In the genomic region with DNA sequence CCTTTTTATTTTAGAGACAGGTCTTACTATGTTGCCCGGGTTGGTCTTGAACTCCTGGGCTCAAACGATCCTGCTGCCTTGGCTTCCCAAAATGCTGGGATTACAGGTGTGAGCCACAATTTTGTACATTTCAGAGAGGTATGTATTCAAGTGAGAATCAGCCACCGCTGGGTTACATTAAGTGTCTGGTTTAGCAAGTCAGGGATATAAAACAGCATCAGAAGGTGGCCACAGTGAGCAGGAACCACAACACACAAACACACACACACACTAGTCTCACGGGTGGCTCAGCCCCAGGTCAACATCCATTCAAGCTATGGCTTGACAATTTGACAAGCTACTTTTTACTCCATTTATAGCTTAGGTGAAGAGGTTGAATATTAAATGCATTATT, we compare ENCODE assay signal across 25 cellular contexts. TPM values are rescaled to one million over a fixed set of nuclear protein-coding genes. Genes with fewer than 3 reads are reported as not detected.
DNase-seq lines count a peak whose midpoint lies in the region; ATAC-seq and TF ChIP-seq lines count a peak whose summit lies in the region.
"Had no signal": no experiment of that assay in that cellular context is flagged by ENCODE, and none has a peak within 500 bp of the region (broad histone marks: within the 10 kb centered on the region; RNA-seq: fewer than 3 reads in every experiment).

No MANE protein-coding gene starts in this region.

- no peaks in the 10 kb centered on the region for H3K27me3 ChIP-seq in PC-3 (ENCODE audit: low read length)
- H3K27me3 ChIP-seq in mammary epithelial cell (ENCODE audit: insufficient read depth, low read length) = no peaks in the 10 kb centered on the region
- H3K27me3 ChIP-seq in foreskin keratinocyte = no peaks in the 10 kb centered on the region
- H3K27me3 ChIP-seq in MM.1S (replicated peaks; ENCODE audit: insufficient read depth, low read length) = peaks cover 76% of the 10 kb centered on the region
- H3K27me3 ChIP-seq: BLaER1, Peyer's patch had no signal

- WGBS in mammary epithelial cell (ENCODE audit: low coverage, missing lambda C conversion rate) = 21% methylated on average over 4 of the region's 4 CpGs

- H3K4me1 ChIP-seq in PC-3 (ENCODE audit: insufficient read depth, low read length) (peaks cover 38% of the 10 kb centered on the region), mammary epithelial cell (ENCODE audit: insufficient read depth, low read length) (peaks cover 33% of the 10 kb centered on the region), foreskin keratinocyte (peaks cover 35% of the 10 kb centered on the region), MM.1S (ENCODE audit: low read length) (no peaks in the 10 kb centered on the region)
- H3K4me1 ChIP-seq: BLaER1, Peyer's patch had no signal

- H4K20me1 ChIP-seq in PC-3 (ENCODE audit: low read length) = no peaks in the 10 kb centered on the region
- H4K20me1 ChIP-seq in mammary epithelial cell (ENCODE audit: insufficient read depth, low read length) = no peaks in the 10 kb centered on the region
- no peaks in the 10 kb centered on the region for H4K20me1 ChIP-seq in MM.1S (ENCODE audit: insufficient read depth, low read length)
- H4K20me1 ChIP-seq: BLaER1 had no signal

- H3K9me3 ChIP-seq in PC-3 (ENCODE audit: low read length) = no peaks in the 10 kb centered on the region
- no peaks in the 10 kb centered on the region for H3K9me3 ChIP-seq in mammary epithelial cell (replicated peaks; ENCODE audit: insufficient read depth, low read length)
- H3K9me3 ChIP-seq in MM.1S (replicated peaks; ENCODE audit: insufficient read depth, low read length) = no peaks in the 10 kb centered on the region
- H3K9me3 ChIP-seq: BLaER1, Peyer's patch had no signal

- POLR2A ChIA-PET in PC-3 (lab: Charles Lee; ENCODE audit: unreplicated experiment) = interaction anchor here (0.6 kb wide), 1 partner anchor 84 kb away, joined by 3 read pairs; no protein-coding TSS in a partner anchor

- H2AFZ ChIP-seq in PC-3 (ENCODE audit: low read length) (no peak overlapping the region), mammary epithelial cell (ENCODE audit: low read depth, low read length) (no peak overlapping the region), MM.1S (ENCODE audit: low read length) (no peak overlapping the region)

- no peaks in the 10 kb centered on the region for H3K27me3 Mint-ChIP-seq in Calu3 (ENCODE audit: unreplicated experiment)

- no peak for DNase-seq in Calu3
- DNase-seq in PC-3 = peak; percentile 59
- DNase-seq in mammary epithelial cell = peak; percentile 52
- DNase-seq in foreskin keratinocyte = peak in 1 of 2 donors; percentile 43
- DNase-seq in NCI-H446 (lab: John Stamatoyannopoulos, UW) = no peak
- no peak for DNase-seq in MM.1S
- no peak for DNase-seq in NCI-H187 (lab: John Stamatoyannopoulos, UW)
- no peak for DNase-seq in NCI-H2081 treated with DMSO at 0.1 percent for 48 hours (lab: John Stamatoyannopoulos, UW)
- DNase-seq: CD4-positive, alpha-beta T cell; IMR-90; KG1; NCI-H1092; NCI-H1417 treated with DMSO at 0.1 percent for 48 hours; NCI-H1694 treated with DMSO at 0.1 percent for 48 hours; NCI-H2171 treated with DMSO at 0.1 percent for 48 hours; NCI-H446 treated with DMSO at 0.1 percent for 48 hours; NCI-H526; Peyer's patch had no signal

- H3F3A ChIP-seq in PC-3 (ENCODE audit: low read length, unreplicated experiment) (peaks cover 17% of the 10 kb centered on the region), MM.1S (ENCODE audit: insufficient read depth, low read length) (no peaks in the 10 kb centered on the region)

- peak overlapping the region; percentile 66 for H3K4me2 ChIP-seq in PC-3 (ENCODE audit: low read length)
- H3K4me2 ChIP-seq in mammary epithelial cell (ENCODE audit: insufficient read depth, low read depth, low read length) = peak overlapping the region; percentile 39
- H3K4me2 ChIP-seq in MM.1S (ENCODE audit: low read depth, low read length) = no peak overlapping the region
- H3K4me2 ChIP-seq: BLaER1 had no signal

- CTCF ChIA-PET in Calu3 (lab: Charles Lee) = interaction anchor here (1.2 kb wide), 1 partner anchor 37 kb away, joined by 6 read pairs; the partner anchor contains the start of gene KLK6
- CTCF ChIA-PET in PC-3 (lab: Charles Lee) = interaction anchor here (1.1 to 1.9 kb wide), 2 partner anchors 11 to 84 kb away, joined by 6 to 18 read pairs; no protein-coding TSS in a partner anchor
- CTCF ChIA-PET in mammary epithelial cell (lab: Charles Lee; ENCODE audit: low non-redundant PET) = no interaction called here

- peak overlapping the region; percentile 59 for H3K27ac Mint-ChIP-seq in Calu3 (ENCODE audit: unreplicated experiment)
- H3K27ac Mint-ChIP-seq: CD4-positive, alpha-beta T cell; T-helper 1 cell treated with Interleukin-12 subunit alpha and Interleukin-12 subunit beta and Interleukin-4 antibody, amounts not matched to agents 30 μg/mL and 1 μg/mL, for 36 hours had no signal

- H3K36me3 ChIP-seq in PC-3 (ENCODE audit: low read depth, low read length) (no peaks in the 10 kb centered on the region), mammary epithelial cell (ENCODE audit: insufficient read depth, low read length) (no peaks in the 10 kb centered on the region), MM.1S (replicated peaks; ENCODE audit: insufficient read depth, low read length) (no peaks in the 10 kb centered on the region)
- H3K36me3 ChIP-seq: BLaER1, Peyer's patch had no signal

- TF ChIP-seq CTCF in Calu3 (IDR thresholded peaks at IDR 0.05; ENCODE audit: unreplicated experiment) (no peak), PC-3 (conservative IDR thresholded peaks at IDR 0.05; ENCODE audit: low read depth, low read length) (peak; percentile 45; the same call in 1 of the 2 replicates), mammary epithelial cell (conservative IDR thresholded peaks at IDR 0.05 in 1 of 2, IDR thresholded peaks at IDR 0.05 in 1 of 2; ENCODE audit: extremely low read depth in 1 of 2, insufficient read depth in 1 of 2, low read depth in 1 of 2, low read length in 2 of 2) (no peak), foreskin keratinocyte (conservative IDR thresholded peaks at IDR 0.05) (peak; percentile 20), MM.1S (IDR thresholded peaks at IDR 0.05; ENCODE audit: low read length) (no peak)

- H3K4me3 ChIP-seq in PC-3 (ENCODE audit: low read length) (no peak overlapping the region), mammary epithelial cell (replicated peaks in 1 of 3; ENCODE audit: insufficient read depth in 1 of 3, low read depth in 2 of 3, low read length in 3 of 3) (no peak overlapping the region), MM.1S (ENCODE audit: low read length) (no peak overlapping the region)
- H3K4me3 ChIP-seq: BLaER1, Peyer's patch had no signal

- intact Hi-C loops in Calu3 (cut with micrococcal nuclease; ENCODE audit: unreplicated experiment) = loop anchor here (2.0 kb wide), 1 partner anchor 36 kb away; the partner anchor contains the start of gene KLK6
- intact Hi-C loops in PC-3 (cut with micrococcal nuclease) = loop anchor here (2.0 kb wide), 1 partner anchor 46 kb away; no protein-coding TSS in a partner anchor
- intact Hi-C loops in mammary epithelial cell (cut with micrococcal nuclease) = loop anchor here (1.0 to 2.0 kb wide), 4 partner anchors 11 to 60 kb away; partner anchors contain the start of genes KLK5 and KLK6

- H3K9ac ChIP-seq in PC-3 (ENCODE audit: low read length) (peak overlapping the region; percentile 48), mammary epithelial cell (ENCODE audit: insufficient read depth, low read length) (peak overlapping the region; percentile 67), MM.1S (ENCODE audit: low read length) (no peak overlapping the region)
- H3K9ac ChIP-seq: BLaER1 had no signal

- H3K4me1 Mint-ChIP-seq in Calu3 (ENCODE audit: low read depth, unreplicated experiment) = peaks cover 43% of the 10 kb centered on the region

- H3K36me3 Mint-ChIP-seq in Calu3 (ENCODE audit: insufficient read depth, unreplicated experiment) = peaks cover 14% of the 10 kb centered on the region

- H3K9me3 Mint-ChIP-seq in Calu3 (ENCODE audit: low read depth, unreplicated experiment) = no peaks in the 10 kb centered on the region
- H3K9me3 Mint-ChIP-seq: CD4-positive, alpha-beta T cell; T-helper 1 cell treated with Interleukin-12 subunit alpha and Interleukin-12 subunit beta and Interleukin-4 antibody, amounts not matched to agents 30 μg/mL and 1 μg/mL, for 36 hours had no signal

- H3K4me3 Mint-ChIP-seq in Calu3 (ENCODE audit: low read depth, unreplicated experiment) = no peak overlapping the region
- H3K4me3 Mint-ChIP-seq: CD4-positive, alpha-beta T cell; T-helper 1 cell treated with Interleukin-12 subunit alpha and Interleukin-12 subunit beta and Interleukin-4 antibody, amounts not matched to agents 30 μg/mL and 1 μg/mL, for 36 hours had no signal

- BruUV-seq in Calu3 (replicated peaks; lab: Mats Ljungman, UMichigan) (no TSS peak), PC-3 (replicated peaks; lab: Mats Ljungman, UMichigan) (TSS peak; percentile 88), mammary epithelial cell (replicated peaks; lab: Mats Ljungman, UMichigan) (TSS peak; percentile 76)

- ATAC-seq in PC-3 = peak; percentile 10; the same call in 1 of the 2 replicates
- no peak for ATAC-seq in foreskin keratinocyte
- ATAC-seq: Right ventricle myocardium inferior had no signal

- H3K79me2 ChIP-seq in PC-3 (ENCODE audit: low read length) = no peaks in the 10 kb centered on the region
- H3K79me2 ChIP-seq in mammary epithelial cell (ENCODE audit: insufficient read depth, low read length) = no peaks in the 10 kb centered on the region
- H3K79me2 ChIP-seq in MM.1S (ENCODE audit: low read length) = no peaks in the 10 kb centered on the region

- H3K9me2 ChIP-seq in PC-3 (replicated peaks; ENCODE audit: low read length) = no peaks in the 10 kb centered on the region
- no peaks in the 10 kb centered on the region for H3K9me2 ChIP-seq in MM.1S (replicated peaks; ENCODE audit: insufficient read depth, low read length)

- dilution Hi-C loops in mammary epithelial cell (cut with HindIII; ENCODE audit: low sequenced_read_pairs) = no loop called here

- H3K27ac ChIP-seq in PC-3 (ENCODE audit: low read length) = peak overlapping the region; percentile 88
- peak overlapping the region; percentile 97 for H3K27ac ChIP-seq in mammary epithelial cell (ENCODE audit: insufficient read depth, low read depth, low read length)
- peak overlapping the region; percentile 58 for H3K27ac ChIP-seq in foreskin keratinocyte
- no peak overlapping the region for H3K27ac ChIP-seq in MM.1S (ENCODE audit: low read length)
- H3K27ac ChIP-seq: BLaER1, Peyer's patch had no signal

- in situ Hi-C loops in mammary epithelial cell (cut with MboI; ENCODE audit: low sequenced_read_pairs in 2 of 2) = loop anchor here (5.0 kb wide), 2 partner anchors 80 to 85 kb away; partner anchors contain the start of gene KLK10 (in 1 of the 2)

RNA-seq across cellular contexts. Expression of gene KLK5, which starts 20.2 kb away (rescaled TPM):
- 0.24 and 0.38 TPM in 2 replicates for total RNA-seq in Calu3 (2022)
- 58.5 and 59.0 TPM in 2 replicates for total RNA-seq in PC-3 (2014; rRNA removed)
- 1,000 to 10,000 TPM in 1 of 2 donors, 100 to 1,000 TPM in 1; 485 to 1,207 TPM for total RNA-seq in mammary epithelial cell
- polyA plus RNA-seq in mammary epithelial cell = 1,184 TPM
- 1,437 TPM for polyA minus RNA-seq in mammary epithelial cell
- 103 and 119 TPM in 2 replicates for total RNA-seq in foreskin keratinocyte
- polyA plus RNA-seq in foreskin keratinocyte = 133 and 143 TPM in 2 replicates
- total RNA-seq: CD4-positive, alpha-beta T cell; Daoy; IMR-90; Peyer's patch; Right ventricle myocardium inferior; SK-MEL-5 had no signal
- polyA plus RNA-seq: AG04450, IMR-90 had no signal

RNA-seq across cellular contexts. Expression of gene KLK4, which starts 21.5 kb away (rescaled TPM):
- not detected in 2 replicates for total RNA-seq in Calu3 (2022)
- not detected in 2 replicates for total RNA-seq in PC-3 (2014; rRNA removed)
- not detected for total RNA-seq in mammary epithelial cell
- polyA plus RNA-seq in mammary epithelial cell = not detected
- not detected for polyA minus RNA-seq in mammary epithelial cell
- not detected in 2 replicates for total RNA-seq in foreskin keratinocyte
- not detected in 2 replicates for polyA plus RNA-seq in foreskin keratinocyte
- total RNA-seq: CD4-positive, alpha-beta T cell; Daoy; G401; IMR-90; Right ventricle myocardium inferior; SK-MEL-5 had no signal
- polyA plus RNA-seq: AG04450, IMR-90 had no signal

RNA-seq across cellular contexts. Expression of gene KLK6, which starts 36.7 kb away (rescaled TPM):
- total RNA-seq in Calu3 (2022) = 269 and 350 TPM in 2 replicates
- 73.7 and 75.0 TPM in 2 replicates for total RNA-seq in PC-3 (2014; rRNA removed)
- total RNA-seq in mammary epithelial cell = 100 to 1,000 TPM in 1 of 2 donors, 10 to 100 TPM in 1; 12.7 to 175 TPM
- polyA plus RNA-seq in mammary epithelial cell = 34.6 TPM
- 35.4 TPM for polyA minus RNA-seq in mammary epithelial cell
- 0.78 and 1.2 TPM in 2 replicates for total RNA-seq in foreskin keratinocyte
- 0.91 and 1.2 TPM in 2 replicates for polyA plus RNA-seq in foreskin keratinocyte
- total RNA-seq: CD4-positive, alpha-beta T cell; Daoy; G401; IMR-90; Peyer's patch; Right ventricle myocardium inferior; SK-MEL-5 had no signal
- polyA plus RNA-seq: AG04450, IMR-90 had no signal

RNA-seq across cellular contexts. Expression of gene KLK7, which starts 51.0 kb away (rescaled TPM):
- total RNA-seq in Calu3 (2022) (6.5 and 7.9 TPM in 2 replicates), PC-3 (2014; rRNA removed) (0.23 and 3.6 TPM in 2 replicates), mammary epithelial cell (100 to 1,000 TPM in 1 of 2 donors, 10 to 100 TPM in 1; 47.3 to 584 TPM), foreskin keratinocyte (6.3 and 8.1 TPM in 2 replicates)
- polyA plus RNA-seq in mammary epithelial cell (196 TPM), foreskin keratinocyte (6.3 and 6.4 TPM in 2 replicates)
- 231 TPM for polyA minus RNA-seq in mammary epithelial cell
- total RNA-seq: CD4-positive, alpha-beta T cell; Daoy; G401; IMR-90; Right ventricle myocardium inferior; SK-MEL-5 had no signal
- polyA plus RNA-seq: AG04450, IMR-90 had no signal

RNA-seq across cellular contexts. Expression of gene KLK2, which starts 59.4 kb away (rescaled TPM):
- total RNA-seq in Calu3 (2022) (not detected in 2 replicates), PC-3 (2014; rRNA removed) (not detected in 2 replicates), mammary epithelial cell (not detected), foreskin keratinocyte (not detected in 2 replicates)
- polyA plus RNA-seq in mammary epithelial cell (not detected), foreskin keratinocyte (not detected in 2 replicates)
- polyA minus RNA-seq in mammary epithelial cell = not detected
- total RNA-seq: CD4-positive, alpha-beta T cell; G401; IMR-90; Peyer's patch; Right ventricle myocardium inferior had no signal
- polyA plus RNA-seq: AG04450, IMR-90 had no signal

Comparison
In these comparisons a context has a peak if more than half of its experiments do, and no peak if none do; other contexts are left out.
1. DNase-seq: peak in PC-3 (single experiment) and mammary epithelial cell (single experiment); none in Calu3 (single experiment), NCI-H446 (0 of 2), MM.1S (single experiment), NCI-H187 (0 of 2) and NCI-H2081 treated with DMSO at 0.1 percent for 48 hours (single experiment).
2. CTCF ChIP-seq: peak in PC-3 (single experiment) and foreskin keratinocyte (single experiment); none in Calu3 (single experiment), mammary epithelial cell (0 of 2) and MM.1S (single experiment).
3. RNA of gene KLK5, which starts 20.2 kb away (total RNA-seq): 485 to 1,207 TPM in mammary epithelial cell, 103 to 119 TPM in foreskin keratinocyte and 58.5 to 59.0 TPM in PC-3; 0.24 to 0.38 TPM in Calu3; every median in the first group is over 10 times any median in the second.